In genomic region chr16:33009468-33009867, GRCh38 we compare ENCODE assay signal across 8 cellular contexts.
DNase-seq lines count a peak whose midpoint lies in the region; ATAC-seq, FAIRE-seq and TF ChIP-seq lines count a peak whose summit lies in the region.
"Not testable (repeated sequence)": the region's sequence is repeated elsewhere in the genome, so short reads cannot be mapped to it uniquely, and the experiment has no call there.

No MANE protein-coding gene starts in this region.

- H3K36me3 ChIP-seq in Caco-2 (ENCODE audit: control insufficient read depth, insufficient read depth, low read length); GM12878 (ENCODE audit: control insufficient read depth in 2 of 2, insufficient read depth in 2 of 2, low read length in 1 of 2); HepG2 (replicated peaks in 1 of 2; ENCODE audit: control insufficient read depth in 1 of 2, insufficient read depth in 2 of 2, low read length in 2 of 2): not testable (repeated sequence)

- not testable (repeated sequence) for H3K4me1 ChIP-seq in Caco-2; GM12878 (ENCODE audit: control insufficient read depth, insufficient read depth, low read length); HepG2 (ENCODE audit: insufficient read depth, low read length)

- not testable (repeated sequence) for H2AFZ ChIP-seq in GM12878 (ENCODE audit: control insufficient read depth, low read depth, low read length); HepG2 (ENCODE audit: low read length)

- H4K20me1 ChIP-seq in GM12878 (ENCODE audit: control insufficient read depth, insufficient read depth); HepG2 (ENCODE audit: insufficient read depth, low read length): not testable (repeated sequence)

- TF ChIP-seq POLR2A in GM12878 (IDR thresholded peaks at IDR 0.05; ENCODE audit: low read depth, low read length); HepG2 (IDR thresholded peaks at IDR 0.05; ENCODE audit: insufficient read depth in 1 of 2, low read depth in 2 of 2, low read length in 2 of 2): not testable (repeated sequence)

- H3K27me3 Mint-ChIP-seq in Caco-2 (ENCODE audit: insufficient read depth, unreplicated experiment): not testable (repeated sequence)

- RAD21 ChIA-PET in GM12878 (lab: Charles Lee; ENCODE audit: unreplicated experiment): not testable (repeated sequence)

- not testable (repeated sequence) for H3K27me3 ChIP-seq in Caco-2 (replicated peaks; ENCODE audit: control insufficient read depth, insufficient read depth, low read length); GM12878 (replicated peaks in 1 of 2; ENCODE audit: control insufficient read depth in 2 of 2, insufficient read depth in 2 of 2, low read length in 1 of 2); HepG2 (ENCODE audit: control insufficient read depth in 1 of 2, insufficient read depth in 2 of 2, low read length in 2 of 2)

- H3K27ac Mint-ChIP-seq in Caco-2 (ENCODE audit: unreplicated experiment): not testable (repeated sequence)

- BruUV-seq in Caco-2 (replicated peaks; lab: Mats Ljungman, UMichigan); GM12878 (replicated peaks; lab: Mats Ljungman, UMichigan); HepG2 (replicated peaks; lab: Mats Ljungman, UMichigan): not testable (repeated sequence)

- 3% methylated on average over 8 of the region's 10 CpGs for WGBS in GM12878 (ENCODE audit: insufficient coverage, insufficient replicate concordance, low lambda C conversion rate, missing lambda C conversion rate)
- WGBS in HepG2 (ENCODE audit: low lambda C conversion rate): 0% methylated on average over 4 of the region's 10 CpGs

- not testable (repeated sequence) for H3K9ac ChIP-seq in GM12878 (ENCODE audit: control insufficient read depth, insufficient read depth, low read length); HepG2 (ENCODE audit: insufficient read depth, low read depth, low read length)

- FAIRE-seq in GM12878 (lab: Jason Lieb, UNC); HepG2 (lab: Jason Lieb, UNC): not testable (repeated sequence)

- not testable (repeated sequence) for H3K4me3 ChIP-seq in Caco-2 (ENCODE audit: low read depth, low read length); GM12878; HepG2 (replicated peaks in 1 of 3; ENCODE audit: insufficient read depth in 1 of 3, low read depth in 2 of 3, low read length in 3 of 3)

- POLR2A ChIA-PET in Caco-2 (lab: Charles Lee); GM12878 (lab: Charles Lee); HepG2 (lab: Yijun Ruan, JAX): not testable (repeated sequence)

- TF ChIP-seq CTCF in Caco-2 (IDR thresholded peaks at IDR 0.05; ENCODE audit: insufficient read depth in 1 of 2, low read depth in 1 of 2, low read length in 1 of 2, severe bottlenecking in 1 of 2, unreplicated experiment in 1 of 2): peak in 1 of 2 experiments; percentile 45
- TF ChIP-seq CTCF in GM12878 (IDR thresholded peaks at IDR 0.05 in 2 of 3, conservative IDR thresholded peaks at IDR 0.05 in 1 of 3; ENCODE audit: control insufficient read depth in 2 of 3, extremely low read depth in 1 of 3, insufficient read depth in 1 of 3, low read depth in 3 of 3, low read length in 3 of 3); HepG2 (CRISPR knock-in tag; IDR thresholded peaks at IDR 0.05): not testable (repeated sequence)

- SMC1A ChIA-PET in GM12878 (lab: Charles Lee; ENCODE audit: uncharacterized antibody, unreplicated experiment): not testable (repeated sequence)

- not testable (repeated sequence) for H3K9me3 Mint-ChIP-seq in Caco-2 (ENCODE audit: unreplicated experiment)

- CTCF ChIA-PET in Caco-2 (lab: Charles Lee); GM12878 (lab: Yijun Ruan, JAX); HepG2 (lab: Yijun Ruan, JAX; ENCODE audit: low intra/inter-chr PET ratio, low total read pairs): not testable (repeated sequence)

- H3K4me3 Mint-ChIP-seq in Caco-2 (ENCODE audit: unreplicated experiment): not testable (repeated sequence)

- in situ Hi-C loops in GM12878 (cut with MboI); HepG2 (cut with HindIII; ENCODE audit: extremely low pct_ligation_motif_present, low pct_unique_long_range_greater_than_20kb): not testable (repeated sequence)

- H3K36me3 Mint-ChIP-seq in Caco-2 (ENCODE audit: insufficient read depth, unreplicated experiment): not testable (repeated sequence)

- not testable (repeated sequence) for H3K79me2 ChIP-seq in GM12878 (ENCODE audit: control insufficient read depth, insufficient read depth, low read length); HepG2 (ENCODE audit: insufficient read depth, low read length)

- DNase-seq in Caco-2 (peak; percentile 50 to 64), activated T-cell treated with anti-CD3 and anti-CD28 coated beads for 48 hours (ENCODE audit: low read depth) (peak; percentile 45)
- peak; percentile 76 for DNase-seq in activated CD4-positive, alpha-beta T cell treated with anti-CD3 and anti-CD28 coated beads for 48 hours
- not testable (repeated sequence) for DNase-seq in GM12878 (ENCODE audit: low read depth, low spot score); HepG2 (ENCODE audit: low spot score)
- DNase-seq in stimulated activated CD4-positive, alpha-beta T cell treated with anti-CD3 and anti-CD28 coated beads, Interleukin-15, amount 100 ng/mL, for 24 hours: peak; percentile 70
- peak; percentile 23 for DNase-seq in stimulated activated CD8-positive, alpha-beta memory T cell treated with anti-CD3 and anti-CD28 coated beads, Interleukin-4, amount 100 ng/mL, for 24 hours (ENCODE audit: low read depth)

- ATAC-seq in HG03442 (IDR thresholded peaks at IDR 0.05; ENCODE audit: unreplicated experiment) (peak; percentile 66), GM12878 (peak; percentile 64), HepG2 (peak; percentile 89)

- not testable (repeated sequence) for H3K9me3 ChIP-seq in Caco-2; GM12878 (replicated peaks; ENCODE audit: control insufficient read depth, insufficient read depth, low read length); HepG2 (ENCODE audit: low read length)

- TF ChIP-seq RAD21 in GM12878 (IDR thresholded peaks at IDR 0.05; ENCODE audit: insufficient read depth, low read depth, low read length); HepG2 (CRISPR knock-in tag; IDR thresholded peaks at IDR 0.05): not testable (repeated sequence)

- not testable (repeated sequence) for H3K4me2 ChIP-seq in GM12878 (ENCODE audit: control insufficient read depth, insufficient read depth); HepG2 (ENCODE audit: low read depth, low read length)

- intact Hi-C loops in Caco-2 (cut with micrococcal nuclease; ENCODE audit: unreplicated experiment); GM12878 (cut with micrococcal nuclease; ENCODE audit: unreplicated experiment); HepG2 (cut with micrococcal nuclease; ENCODE audit: unreplicated experiment): not testable (repeated sequence)

- H3K4me1 Mint-ChIP-seq in Caco-2 (ENCODE audit: low read depth, unreplicated experiment): not testable (repeated sequence)

- not testable (repeated sequence) for TF ChIP-seq EP300 in GM12878 (IDR thresholded peaks at IDR 0.05; ENCODE audit: borderline replicate concordance in 1 of 2, control insufficient read depth in 1 of 2, low read depth in 2 of 2, low read length in 2 of 2); HepG2 (IDR thresholded peaks at IDR 0.05; ENCODE audit: low read depth in 2 of 2, low read length in 2 of 2); HepG2 (CRISPR knock-in tag; IDR thresholded peaks at IDR 0.05; ENCODE audit: borderline replicate concordance)

- H3K27ac ChIP-seq in GM12878 (ENCODE audit: control insufficient read depth, insufficient read depth); HepG2 (ENCODE audit: extremely low read length, insufficient read depth, low read length): not testable (repeated sequence)

TF ChIP-seq in HepG2, 621 proteins besides CTCF, POLR2A, EP300 and RAD21:
- TF ChIP-seq STAG1 (CRISPR knock-in tag; IDR thresholded peaks at IDR 0.05): peak; percentile 78
